2 cellular contexts compared by ENCODE assay signal in the genomic region with DNA sequence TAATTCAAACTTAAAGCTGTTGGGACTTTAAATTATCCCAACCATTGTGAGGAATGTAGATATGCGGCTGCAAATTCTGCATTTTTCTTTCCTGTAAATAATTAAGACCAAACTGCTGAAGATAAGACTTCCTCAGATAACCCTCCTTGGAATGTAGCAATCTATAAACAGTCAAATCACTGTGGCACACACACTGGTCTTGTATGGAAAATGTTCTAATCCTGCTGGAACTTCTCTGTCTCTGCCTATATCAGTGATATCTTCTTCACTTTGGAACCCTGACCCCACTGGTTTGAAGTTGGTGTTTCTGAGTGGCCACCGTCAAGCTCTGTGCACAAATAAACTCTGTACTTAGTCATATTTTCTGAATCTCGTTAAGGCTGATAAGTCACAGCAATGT.
TF ChIP-seq lines count a peak whose summit lies in the region.

No MANE protein-coding gene starts in this region.

TF ChIP-seq in IMR-90, 13 proteins besides CTCF, POLR2A, EP300 and RAD21:
- no peak for TF ChIP-seq MAZ (IDR thresholded peaks at IDR 0.05; ENCODE audit: borderline replicate concordance, low read depth, low read length)
- no peak for TF ChIP-seq NFE2L2 (IDR thresholded peaks at IDR 0.05; ENCODE audit: low read depth, low read length)
- peak; percentile 48; the same call in 1 of the 2 replicates for TF ChIP-seq CEBPB (IDR thresholded peaks at IDR 0.05; ENCODE audit: low read depth, low read length)
- no peak for TF ChIP-seq BHLHE40 (IDR thresholded peaks at IDR 0.05; ENCODE audit: low read depth, low read length)
- no peak for TF ChIP-seq SMC3 (IDR thresholded peaks at IDR 0.05; ENCODE audit: low read depth, low read length)

TF ChIP-seq in endothelial cell of umbilical vein, 7 proteins besides CTCF, POLR2A, EP300 and RAD21:
- TF ChIP-seq GATA2 (IDR thresholded peaks at IDR 0.05; ENCODE audit: insufficient read depth, insufficient read length, low read depth, low read length) (no peak), POLR2AphosphoS5 (IDR thresholded peaks at IDR 0.05; ENCODE audit: insufficient read depth, low read depth, low read length) (no peak)
